17 cellular contexts compared by ENCODE assay signal in the genomic region with DNA sequence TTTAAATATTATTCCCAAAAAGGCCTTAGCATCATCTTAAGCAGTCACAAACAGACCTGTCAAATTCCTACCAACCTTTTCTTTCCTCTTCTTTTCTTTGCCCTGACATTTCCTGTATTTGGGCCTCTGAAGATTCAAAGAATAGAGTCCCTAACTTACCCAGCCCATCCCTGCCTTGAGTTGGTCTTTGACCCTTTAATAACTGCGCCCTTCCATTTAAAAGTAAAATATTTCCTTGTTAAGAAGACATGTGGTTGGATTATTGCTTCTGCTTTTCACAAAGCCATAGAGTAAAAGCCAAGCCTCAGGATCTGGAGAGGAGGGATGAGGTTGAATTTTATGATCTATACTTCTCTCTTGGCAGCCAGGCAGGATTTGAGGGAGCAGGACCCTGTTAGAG. TPM values are rescaled to one million over a fixed set of nuclear protein-coding genes. Genes with fewer than 3 reads are reported as not detected.
A peak's percentile ranks its signal among the peaks of the same experiment; 100 is the strongest.
DNase-seq lines count a peak whose midpoint lies in the region; ATAC-seq and TF ChIP-seq lines count a peak whose summit lies in the region.
"Had no signal": no experiment of that assay in that cellular context is flagged by ENCODE, and none has a peak within 500 bp of the region (broad histone marks: within the 10 kb centered on the region; RNA-seq: fewer than 3 reads in every experiment).

No MANE protein-coding gene starts in this region.

- H3K4me1 Mint-ChIP-seq in H9: peaks cover 5 to 8% of the 10 kb centered on the region in 2 experiments
- H3K4me1 Mint-ChIP-seq in dendritic cell treated with granulocyte-macrophage colony-stimulating factor and Interleukin-4, amounts not matched to agents 40 ng/mL and 50 ng/mL, for 4 days (ENCODE audit: low read depth): peaks cover 70% of the 10 kb centered on the region
- H3K4me1 Mint-ChIP-seq: CD4-positive, CD25-positive, alpha-beta regulatory T cell had no signal

- no peak overlapping the region for H3K18ac ChIP-seq in H9 (ENCODE audit: insufficient read length, low read depth, low read length)
- H3K18ac ChIP-seq in neuronal stem cell (ENCODE audit: low read length): no peak overlapping the region

- ATAC-seq in GM21619 (IDR thresholded peaks at IDR 0.05; ENCODE audit: unreplicated experiment): no peak

- no peaks in the 10 kb centered on the region for H3K79me2 ChIP-seq in H9 (ENCODE audit: insufficient read depth, low read length)

- H2BK120ac ChIP-seq in H9 (ENCODE audit: low read depth, low read length, poor library complexity, severe bottlenecking): no peak overlapping the region
- no peak overlapping the region for H2BK120ac ChIP-seq in neuronal stem cell (ENCODE audit: low read depth, low read length)

- no peak overlapping the region for H3K56ac ChIP-seq in H9 (ENCODE audit: insufficient read length, low read depth, low read length)

- no peaks in the 10 kb centered on the region; a peak in 1 of 7 replicates for H3K36me3 Mint-ChIP-seq in H9 (ENCODE audit: insufficient read depth in 1 of 3, low read depth in 3 of 3)
- H3K36me3 Mint-ChIP-seq in dendritic cell treated with granulocyte-macrophage colony-stimulating factor and Interleukin-4, amounts not matched to agents 40 ng/mL and 50 ng/mL, for 4 days (ENCODE audit: low read depth): no peaks in the 10 kb centered on the region
- H3K36me3 Mint-ChIP-seq: CD4-positive, CD25-positive, alpha-beta regulatory T cell had no signal

- 0 out of 7 replicates have a peak overlapping the region, but pooled peaks of 1 of the 3 experiments have one; percentile 17 for H3K27ac Mint-ChIP-seq in H9
- peak overlapping the region; percentile 57 for H3K27ac Mint-ChIP-seq in dendritic cell treated with granulocyte-macrophage colony-stimulating factor and Interleukin-4, amounts not matched to agents 40 ng/mL and 50 ng/mL, for 4 days
- H3K27ac Mint-ChIP-seq: CD4-positive, CD25-positive, alpha-beta regulatory T cell; HFFc6 had no signal

- H3K36me3 ChIP-seq in neuronal stem cell (replicated peaks in 1 of 2; ENCODE audit: control insufficient read depth in 2 of 2, insufficient read depth in 2 of 2, low read length in 2 of 2): no peaks in the 10 kb centered on the region
- no peaks in the 10 kb centered on the region for H3K36me3 ChIP-seq in WERI-Rb-1
- H3K36me3 ChIP-seq: SJSA1 had no signal

- H2BK5ac ChIP-seq in H9 (ENCODE audit: insufficient read length, low read length) (no peak overlapping the region), neuronal stem cell (ENCODE audit: low read length) (no peak overlapping the region)

- no peaks in the 10 kb centered on the region for H3K23me2 ChIP-seq in H9 (ENCODE audit: insufficient read length, low read depth, low read length, poor library complexity, severe bottlenecking)

- no peak for TF ChIP-seq CTCF in H9 (conservative IDR thresholded peaks at IDR 0.05)
- TF ChIP-seq CTCF in WERI-Rb-1 (IDR thresholded peaks at IDR 0.05; ENCODE audit: low read depth, low read length): no peak

- no peak overlapping the region for H3K4me3 Mint-ChIP-seq in H9
- no peak overlapping the region for H3K4me3 Mint-ChIP-seq in dendritic cell treated with granulocyte-macrophage colony-stimulating factor and Interleukin-4, amounts not matched to agents 40 ng/mL and 50 ng/mL, for 4 days
- H3K4me3 Mint-ChIP-seq: CD4-positive, CD25-positive, alpha-beta regulatory T cell; HFFc6 had no signal

- intact Hi-C loops in dendritic cell treated with granulocyte-macrophage colony-stimulating factor and Interleukin-4, amounts not matched to agents 40 ng/mL and 50 ng/mL, for 4 days (cut with micrococcal nuclease): loop anchor here (5.0 kb wide), 1 partner anchor 41 kb away; no protein-coding TSS in a partner anchor

- H3K27ac ChIP-seq in H9 (ENCODE audit: insufficient read length, low read depth, low read length) (no peak overlapping the region), neuronal stem cell (replicated peaks; ENCODE audit: low read length) (no peak overlapping the region), WERI-Rb-1 (no peak overlapping the region)
- H3K27ac ChIP-seq: SJSA1 had no signal

- no peaks in the 10 kb centered on the region for H3K4me1 ChIP-seq in H9 (ENCODE audit: insufficient read depth, low read length)
- H3K4me1 ChIP-seq in neuronal stem cell (ENCODE audit: control insufficient read depth in 2 of 2, insufficient read depth in 1 of 2, low read depth in 1 of 2, low read length in 2 of 2): peaks cover 4 to 6% of the 10 kb centered on the region in 2 donors
- H3K4me1 ChIP-seq: SJSA1 had no signal

- H3K27me3 ChIP-seq in H9 (ENCODE audit: insufficient read depth, low read length): no peaks in the 10 kb centered on the region
- peaks cover 0 to 8% (median 0%) of the 10 kb centered on the region in 3 experiments for H3K27me3 ChIP-seq in neuronal stem cell (ENCODE audit: control insufficient read depth in 3 of 3, insufficient read depth in 3 of 3, low read depth in 1 of 3, low read length in 3 of 3)
- H3K27me3 ChIP-seq in WERI-Rb-1 (ENCODE audit: insufficient read depth, low read depth, severe bottlenecking): no peaks in the 10 kb centered on the region

- H3K9ac ChIP-seq in H9 (ENCODE audit: extremely low read depth, insufficient read length, low read length) (no peak overlapping the region), neuronal stem cell (ENCODE audit: low read depth, low read length, poor library complexity) (no peak overlapping the region)

- H2BK12ac ChIP-seq in H9 (ENCODE audit: insufficient read length, low read depth, low read length): no peak overlapping the region
- H2BK12ac ChIP-seq in neuronal stem cell (ENCODE audit: low read length): no peak overlapping the region

- no peak overlapping the region for H3K4ac ChIP-seq in H9 (ENCODE audit: low read depth, low read length)
- no peak overlapping the region for H3K4ac ChIP-seq in neuronal stem cell (ENCODE audit: low read length)

- H3K79me1 ChIP-seq in H9 (ENCODE audit: insufficient read depth, low read depth, low read length, poor library complexity, severe bottlenecking) (no peaks in the 10 kb centered on the region), neuronal stem cell (ENCODE audit: low read depth, low read length) (no peaks in the 10 kb centered on the region)

- H3T11ph ChIP-seq in H9 (ENCODE audit: low read length): no peak overlapping the region

- peak overlapping the region; percentile 17 for H2AFZ ChIP-seq in H9 (ENCODE audit: low read length)
- H2AFZ ChIP-seq in neuronal stem cell (ENCODE audit: low read length): peak overlapping the region; percentile 68

- DNase-seq in H9 (no peak), LoVo (ENCODE audit: low spot score) (peak; percentile 14), neuronal stem cell (ENCODE audit: low spot score) (no peak), SHP77 treated with DMSO at 0.1 percent for 48 hours (lab: John Stamatoyannopoulos, UW) (no peak), WERI-Rb-1 (no peak)
- DNase-seq: CD4-positive, CD25-positive, alpha-beta regulatory T cell; H7; HFFc6; NCI-H2029 treated with DMSO at 0.1 percent for 48 hours; NCI-H446; NCI-H526 had no signal

- H3K23ac ChIP-seq in H9 (ENCODE audit: insufficient read length, low read depth, low read length) (no peak overlapping the region), neuronal stem cell (ENCODE audit: low read depth, low read length, poor library complexity) (no peak overlapping the region)

- peaks cover 10% of the 10 kb centered on the region for H3K27me3 Mint-ChIP-seq in H9 (ENCODE audit: low read depth)
- H3K27me3 Mint-ChIP-seq in dendritic cell treated with granulocyte-macrophage colony-stimulating factor and Interleukin-4, amounts not matched to agents 40 ng/mL and 50 ng/mL, for 4 days: peaks cover 6% of the 10 kb centered on the region

- H4K91ac ChIP-seq in H9 (ENCODE audit: insufficient read length, low read depth, low read length) (no peak overlapping the region), neuronal stem cell (ENCODE audit: low read depth, low read length, poor library complexity) (no peak overlapping the region)

- no peak overlapping the region for H3K4me2 ChIP-seq in H9 (ENCODE audit: insufficient read depth, insufficient read length, low read length)
- H3K4me2 ChIP-seq in neuronal stem cell (ENCODE audit: insufficient read depth, low read length, poor library complexity, severe bottlenecking): no peak overlapping the region

- no peak overlapping the region for H2BK15ac ChIP-seq in H9 (ENCODE audit: low read depth, low read length)
- H2BK15ac ChIP-seq in neuronal stem cell (ENCODE audit: low read length): no peak overlapping the region

- no peaks in the 10 kb centered on the region for H4K20me1 ChIP-seq in H9 (ENCODE audit: control insufficient read depth, insufficient read depth, insufficient read length)

- no peaks in the 10 kb centered on the region; a peak in 1 of 5 replicates for H3K9me3 Mint-ChIP-seq in H9
- no peaks in the 10 kb centered on the region for H3K9me3 Mint-ChIP-seq in dendritic cell treated with granulocyte-macrophage colony-stimulating factor and Interleukin-4, amounts not matched to agents 40 ng/mL and 50 ng/mL, for 4 days

- H3K4me3 ChIP-seq in neuronal stem cell (ENCODE audit: low read length in 2 of 2) (no peak overlapping the region), WERI-Rb-1 (ENCODE audit: low read depth, low read length) (no peak overlapping the region)
- H3K4me3 ChIP-seq: SJSA1 had no signal

- no peaks in the 10 kb centered on the region for H3K9me3 ChIP-seq in H9 (ENCODE audit: control insufficient read depth, low read depth, low read length)
- H3K9me3 ChIP-seq in neuronal stem cell (replicated peaks in 1 of 2; ENCODE audit: control insufficient read depth in 2 of 2, insufficient read depth in 1 of 2, low read depth in 1 of 2, low read length in 2 of 2): no peaks in the 10 kb centered on the region
- H3K9me3 ChIP-seq in WERI-Rb-1 (ENCODE audit: severe bottlenecking): no peaks in the 10 kb centered on the region
- H3K9me3 ChIP-seq: SJSA1 had no signal

- WGBS in H9 (ENCODE audit: extremely low coverage, insufficient read length, low lambda C conversion rate): no CpG with 5 or more reads among the region's 1 CpG
- no CpG with 5 or more reads among the region's 1 CpG for WGBS in neuronal stem cell (ENCODE audit: extremely low coverage in 2 of 2, insufficient read length in 2 of 2, insufficient replicate concordance in 1 of 2), 2 donors

- H3K14ac ChIP-seq in H9 (ENCODE audit: insufficient read depth, low read length): no peak overlapping the region
- H3K14ac ChIP-seq in neuronal stem cell (ENCODE audit: low read length): no peak overlapping the region

- no peak overlapping the region for H4K5ac ChIP-seq in H9 (ENCODE audit: insufficient read length, low read depth, low read length)

- H4K8ac ChIP-seq in H9 (replicated peaks; ENCODE audit: insufficient read length, low read depth, low read length) (no peak overlapping the region), neuronal stem cell (ENCODE audit: low read depth, low read length) (no peak overlapping the region)

- H2AK5ac ChIP-seq in H9 (ENCODE audit: insufficient read length, low read length) (no peak overlapping the region), neuronal stem cell (ENCODE audit: low read depth, low read length) (no peak overlapping the region)

- no peak overlapping the region for H2BK20ac ChIP-seq in H9 (ENCODE audit: low read depth, low read length, poor library complexity, severe bottlenecking)

RNA-seq across cellular contexts. Expression of gene CCL23, which starts 13.2 kb away (rescaled TPM):
- not detected in 2 replicates for total RNA-seq in H9 (2021)
- polyA plus RNA-seq in neuronal stem cell (2013, experiment 1 of 2): not detected
- polyA plus RNA-seq in neuronal stem cell (2013, experiment 2 of 2): not detected
- total RNA-seq: CD4-positive, CD25-positive, alpha-beta regulatory T cell; H7; HFFc6; LHCN-M2; OCI-LY7; SJSA1 had no signal
- polyA plus RNA-seq: BJ; CD4-positive, CD25-positive, alpha-beta regulatory T cell had no signal

RNA-seq across cellular contexts. Expression of gene CCL15, which starts 29.6 kb away (rescaled TPM):
- total RNA-seq in H9 (2021): not detected in 2 replicates
- polyA plus RNA-seq in neuronal stem cell (2013, experiment 1 of 2): not detected
- not detected for polyA plus RNA-seq in neuronal stem cell (2013, experiment 2 of 2)
- total RNA-seq: CD4-positive, CD25-positive, alpha-beta regulatory T cell; H7; HFFc6; LHCN-M2; OCI-LY7; SJSA1 had no signal
- polyA plus RNA-seq: BJ; CD4-positive, CD25-positive, alpha-beta regulatory T cell had no signal

RNA-seq across cellular contexts. Expression of gene CCL18, which starts 33.1 kb away (rescaled TPM):
- not detected in 2 replicates for total RNA-seq in H9 (2021)
- polyA plus RNA-seq in neuronal stem cell (2013, experiment 1 of 2): 0.03 TPM
- polyA plus RNA-seq in neuronal stem cell (2013, experiment 2 of 2): not detected
- total RNA-seq: CD4-positive, CD25-positive, alpha-beta regulatory T cell; H7; HFFc6; LHCN-M2; OCI-LY7; SJSA1 had no signal
- polyA plus RNA-seq: BJ; CD4-positive, CD25-positive, alpha-beta regulatory T cell had no signal

RNA-seq across cellular contexts. Expression of gene CCL14, which starts 44.4 kb away (rescaled TPM):
- not detected in 2 replicates for total RNA-seq in H9 (2021)
- polyA plus RNA-seq in neuronal stem cell (2013, experiment 1 of 2): not detected
- not detected for polyA plus RNA-seq in neuronal stem cell (2013, experiment 2 of 2)
- total RNA-seq: CD4-positive, CD25-positive, alpha-beta regulatory T cell; H7; HFFc6; LHCN-M2; OCI-LY7; SJSA1 had no signal
- polyA plus RNA-seq: BJ; CD4-positive, CD25-positive, alpha-beta regulatory T cell had no signal

RNA-seq across cellular contexts. Expression of gene CCL16, which starts 49.7 kb away (rescaled TPM):
- total RNA-seq in H9 (2021): not detected in 2 replicates
- not detected for polyA plus RNA-seq in neuronal stem cell (2013, experiment 1 of 2)
- polyA plus RNA-seq in neuronal stem cell (2013, experiment 2 of 2): not detected
- total RNA-seq: CD4-positive, CD25-positive, alpha-beta regulatory T cell; H7; HFFc6; LHCN-M2; OCI-LY7; SJSA1 had no signal
- polyA plus RNA-seq: BJ; CD4-positive, CD25-positive, alpha-beta regulatory T cell had no signal
